Comparison of ENCODE assay signal across 24 cellular contexts in the genomic region with DNA sequence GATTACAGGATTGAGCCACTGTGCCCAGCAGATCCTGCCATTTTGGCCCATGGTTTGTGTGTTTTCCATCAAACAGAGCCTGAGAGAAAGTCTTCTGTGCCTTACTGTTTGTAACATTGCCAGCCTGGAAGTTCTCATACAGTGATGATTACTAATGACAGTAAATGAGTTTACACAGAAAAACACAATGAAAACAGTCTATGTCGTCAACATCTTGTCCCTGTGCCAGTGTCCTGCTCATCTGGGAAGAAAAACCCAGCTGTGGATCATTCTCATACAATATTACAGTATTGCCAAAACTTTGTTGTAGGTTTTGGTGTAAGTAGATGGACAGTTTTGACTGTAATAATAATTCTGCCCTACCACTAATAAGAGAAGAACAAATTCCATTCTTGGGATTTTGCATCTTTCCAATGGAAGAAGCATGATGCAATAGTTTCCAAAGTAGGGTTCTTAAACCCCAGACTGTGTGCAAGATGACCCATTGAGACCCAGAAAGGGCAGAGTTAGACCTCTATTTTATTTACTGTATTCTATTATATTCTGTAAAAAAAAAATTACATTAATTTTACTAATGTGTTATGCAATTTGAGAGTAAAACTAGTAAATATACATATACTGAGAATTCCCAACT.
"Had no signal": no experiment of that assay in that cellular context is flagged by ENCODE, and none has a peak within 500 bp of the region (broad histone marks: within the 10 kb centered on the region; RNA-seq: fewer than 3 reads in every experiment).

No MANE protein-coding gene starts in this region.

- H2AFZ ChIP-seq: hepatocyte had no signal

- DNase-seq: activated CD4-positive, alpha-beta memory T cell treated with anti-CD3 and anti-CD28 coated beads for 36 hours; activated CD4-positive, alpha-beta T cell treated with anti-CD3 and anti-CD28 coated beads for 48 hours; activated effector memory CD4-positive, alpha-beta T cell treated with Interleukin-2 at 50 U/mL for 16 hours; activated naive CD4-positive, alpha-beta T cell treated with anti-CD3 and anti-CD28 coated beads for 36 hours; activated naive CD8-positive, alpha-beta T cell treated with anti-CD3 and anti-CD28 coated beads, Interleukin-2, amount 10 ng/mL, durations not matched to agents 7 days and 5 days; activated T-cell treated with anti-CD3 and anti-CD28 coated beads, Interleukin-2, amount 50 U/mL, for 48 hours; amygdala; cortex of kidney; endodermal cell; esophagus squamous epithelium; foreskin keratinocyte; immature natural killer cell; naive thymus-derived CD8-positive, alpha-beta T cell; sigmoid colon; spleen; stimulated activated CD4-positive, alpha-beta T cell treated with anti-CD3 and anti-CD28 coated beads, Interleukin-4, amount 100 ng/mL, for 1 hour; stimulated activated naive CD4-positive, alpha-beta T cell; testis; trophoblast cell had no signal

- ATAC-seq: foreskin keratinocyte; left lobe of liver; naive thymus-derived CD8-positive, alpha-beta T cell had no signal

- H3K27ac ChIP-seq: cardiac muscle cell, esophagus squamous epithelium, foreskin keratinocyte, hepatocyte, sigmoid colon, spleen, testis, vagina had no signal

- H3K27me3 ChIP-seq: cardiac muscle cell, esophagus squamous epithelium, foreskin keratinocyte, hepatocyte, sigmoid colon, spleen, testis, vagina had no signal

- H3K9me3 ChIP-seq: testis, vagina had no signal

- H3K79me2 ChIP-seq: hepatocyte had no signal

- H3K4me1 ChIP-seq: foreskin keratinocyte, sigmoid colon, testis, vagina had no signal

- H3K4me2 ChIP-seq: hepatocyte had no signal

- H3K36me3 ChIP-seq: cardiac muscle cell, esophagus squamous epithelium, sigmoid colon, spleen, vagina had no signal

- H3K4me3 ChIP-seq: cardiac muscle cell, esophagus squamous epithelium, hepatocyte, lung, sigmoid colon, spleen, testis, vagina had no signal
